Comparison of ENCODE assay signal across 13 cellular contexts in genomic region chr12:6935221-6935550, GRCh38. TPM values are rescaled to one million over a fixed set of nuclear protein-coding genes. Genes with fewer than 3 reads are reported as not detected.
A peak's percentile ranks its signal among the peaks of the same experiment; 100 is the strongest.
DNase-seq lines count a peak whose midpoint lies in the region; TF ChIP-seq lines count a peak whose summit lies in the region.
"Had no signal": no experiment of that assay in that cellular context is flagged by ENCODE, and none has a peak within 500 bp of the region (broad histone marks: within the 10 kb centered on the region; RNA-seq: fewer than 3 reads in every experiment).

No MANE protein-coding gene starts in this region.

- no peaks in the 10 kb centered on the region for H3K9me3 Mint-ChIP-seq in activated naive CD4-positive, alpha-beta T cell treated with anti-CD3 and anti-CD28 coated beads for 36 hours
- no peaks in the 10 kb centered on the region for H3K9me3 Mint-ChIP-seq in activated T-helper 2 cell treated with anti-CD3 and anti-CD28 coated beads, Interferon-gamma antibody, Interleukin-2, Interleukin-4, amounts not matched to agents 10 μg/mL and 5 μg/mL and 100 μg/mL, durations not matched to agents 14 hours and 24 hours and 36 hours

- peak overlapping the region; percentile 96 for H3K27ac Mint-ChIP-seq in activated naive CD4-positive, alpha-beta T cell treated with anti-CD3 and anti-CD28 coated beads for 36 hours
- peak overlapping the region; percentile 95 for H3K27ac Mint-ChIP-seq in activated T-helper 2 cell treated with anti-CD3 and anti-CD28 coated beads, Interferon-gamma antibody, Interleukin-2, Interleukin-4, amounts not matched to agents 10 μg/mL and 5 μg/mL and 100 μg/mL, durations not matched to agents 14 hours and 24 hours and 36 hours

- peaks cover 24% of the 10 kb centered on the region for H3K36me3 Mint-ChIP-seq in activated naive CD4-positive, alpha-beta T cell treated with anti-CD3 and anti-CD28 coated beads for 36 hours (ENCODE audit: low read depth)
- H3K36me3 Mint-ChIP-seq in activated T-helper 2 cell treated with anti-CD3 and anti-CD28 coated beads, Interferon-gamma antibody, Interleukin-2, Interleukin-4, amounts not matched to agents 10 μg/mL and 5 μg/mL and 100 μg/mL, durations not matched to agents 14 hours and 24 hours and 36 hours (ENCODE audit: low read depth), result peaks cover 55% of the 10 kb centered on the region

- H3K27ac ChIP-seq in temporal lobe (ENCODE audit: low read depth, low read length), result peak overlapping the region; percentile 30

- no peaks in the 10 kb centered on the region for H3K27me3 Mint-ChIP-seq in activated naive CD4-positive, alpha-beta T cell treated with anti-CD3 and anti-CD28 coated beads for 36 hours (ENCODE audit: low read depth)
- H3K27me3 Mint-ChIP-seq in activated T-helper 2 cell treated with anti-CD3 and anti-CD28 coated beads, Interferon-gamma antibody, Interleukin-2, Interleukin-4, amounts not matched to agents 10 μg/mL and 5 μg/mL and 100 μg/mL, durations not matched to agents 14 hours and 24 hours and 36 hours (ENCODE audit: low read depth), result no peaks in the 10 kb centered on the region

- peak overlapping the region; percentile 57 for H3K4me3 Mint-ChIP-seq in activated naive CD4-positive, alpha-beta T cell treated with anti-CD3 and anti-CD28 coated beads for 36 hours
- H3K4me3 Mint-ChIP-seq in activated T-helper 2 cell treated with anti-CD3 and anti-CD28 coated beads, Interferon-gamma antibody, Interleukin-2, Interleukin-4, amounts not matched to agents 10 μg/mL and 5 μg/mL and 100 μg/mL, durations not matched to agents 14 hours and 24 hours and 36 hours (ENCODE audit: low read depth), result peak overlapping the region; percentile 30

- TF ChIP-seq CTCF in foreskin fibroblast (IDR thresholded peaks at IDR 0.05; ENCODE audit: low read depth, low read length), result no peak

- DNase-seq in activated naive CD4-positive, alpha-beta T cell treated with anti-CD3 and anti-CD28 coated beads for 36 hours, result no peak
- DNase-seq in activated naive CD4-positive, alpha-beta T cell treated with Interleukin-2 at 50 U/mL for 16 hours, result no peak
- DNase-seq in activated T-helper 2 cell treated with anti-CD3 and anti-CD28 coated beads, Interferon-gamma antibody, Interleukin-2, Interleukin-4, amounts not matched to agents 10 μg/mL and 5 μg/mL and 100 μg/mL, durations not matched to agents 14 hours and 24 hours and 36 hours (ENCODE audit: low spot score), result no peak
- DNase-seq in foreskin fibroblast (peak; percentile 38 to 65), DMS114 treated with DMSO at 0.1 percent for 48 hours (lab: John Stamatoyannopoulos, UW; ENCODE audit: unreplicated experiment) (no peak), NCI-H524 (lab: John Stamatoyannopoulos, UW) (no peak), retina (no peak)
- DNase-seq: cortex of kidney, MV-4-11, NCI-H526 treated with DMSO at 0.1 percent for 48 hours, substantia nigra had no signal

- H3K4me1 Mint-ChIP-seq in activated naive CD4-positive, alpha-beta T cell treated with anti-CD3 and anti-CD28 coated beads for 36 hours (ENCODE audit: low read depth), result peaks cover 60% of the 10 kb centered on the region
- peaks cover 55% of the 10 kb centered on the region for H3K4me1 Mint-ChIP-seq in activated T-helper 2 cell treated with anti-CD3 and anti-CD28 coated beads, Interferon-gamma antibody, Interleukin-2, Interleukin-4, amounts not matched to agents 10 μg/mL and 5 μg/mL and 100 μg/mL, durations not matched to agents 14 hours and 24 hours and 36 hours (ENCODE audit: low read depth)

- H3K4me3 ChIP-seq in foreskin fibroblast (ENCODE audit: low read depth in 1 of 2, low read length in 2 of 2), result no peak overlapping the region

- CTCF ChIA-PET in activated naive CD4-positive, alpha-beta T cell treated with anti-CD3 and anti-CD28 coated beads for 36 hours (lab: Charles Lee), result interaction anchor here (0.8 to 2.4 kb wide), 3 partner anchors 10 to 44 kb away, joined by 3 to 17 read pairs (median 8); no protein-coding TSS in a partner anchor

- intact Hi-C loops in activated naive CD4-positive, alpha-beta T cell treated with anti-CD3 and anti-CD28 coated beads for 36 hours (cut with micrococcal nuclease), result no loop called here
- intact Hi-C loops in activated T-helper 2 cell treated with anti-CD3 and anti-CD28 coated beads, Interferon-gamma antibody, Interleukin-2, Interleukin-4, amounts not matched to agents 10 μg/mL and 5 μg/mL and 100 μg/mL, durations not matched to agents 14 hours and 24 hours and 36 hours (cut with micrococcal nuclease), result no loop called here

RNA-seq across cellular contexts. Expression of gene ATN1, which starts 7.4 kb away (rescaled TPM):
- total RNA-seq in activated naive CD4-positive, alpha-beta T cell treated with anti-CD3 and anti-CD28 coated beads for 36 hours, result 10 to 100 TPM; 20.1 to 22.2 TPM
- total RNA-seq in activated T-helper 2 cell treated with anti-CD3 and anti-CD28 coated beads, Interferon-gamma antibody, Interleukin-2, Interleukin-4, amounts not matched to agents 10 μg/mL and 5 μg/mL and 100 μg/mL, durations not matched to agents 14 hours and 24 hours and 36 hours, result 66.8 and 70.5 TPM in 2 replicates
- total RNA-seq in temporal lobe, result 34.2 TPM

RNA-seq across cellular contexts. Expression of gene RNU7-1, which starts 8.4 kb away (rescaled TPM):
- not detected for total RNA-seq in activated naive CD4-positive, alpha-beta T cell treated with anti-CD3 and anti-CD28 coated beads for 36 hours
- total RNA-seq in activated T-helper 2 cell treated with anti-CD3 and anti-CD28 coated beads, Interferon-gamma antibody, Interleukin-2, Interleukin-4, amounts not matched to agents 10 μg/mL and 5 μg/mL and 100 μg/mL, durations not matched to agents 14 hours and 24 hours and 36 hours, result not detected in 2 replicates
- not detected for total RNA-seq in temporal lobe
- total RNA-seq: SK-MEL-5 had no signal

RNA-seq across cellular contexts. Expression of gene C12orf57, which starts 8.6 kb away (rescaled TPM):
- total RNA-seq in activated naive CD4-positive, alpha-beta T cell treated with anti-CD3 and anti-CD28 coated beads for 36 hours, result 100 to 1,000 TPM; 242 to 245 TPM
- 158 and 173 TPM in 2 replicates for total RNA-seq in activated T-helper 2 cell treated with anti-CD3 and anti-CD28 coated beads, Interferon-gamma antibody, Interleukin-2, Interleukin-4, amounts not matched to agents 10 μg/mL and 5 μg/mL and 100 μg/mL, durations not matched to agents 14 hours and 24 hours and 36 hours
- 276 TPM for total RNA-seq in temporal lobe

RNA-seq across cellular contexts. Expression of gene PTPN6, which starts 16.0 kb away (rescaled TPM):
- 100 to 1,000 TPM; 334 to 348 TPM for total RNA-seq in activated naive CD4-positive, alpha-beta T cell treated with anti-CD3 and anti-CD28 coated beads for 36 hours
- 250 and 252 TPM in 2 replicates for total RNA-seq in activated T-helper 2 cell treated with anti-CD3 and anti-CD28 coated beads, Interferon-gamma antibody, Interleukin-2, Interleukin-4, amounts not matched to agents 10 μg/mL and 5 μg/mL and 100 μg/mL, durations not matched to agents 14 hours and 24 hours and 36 hours
- total RNA-seq in temporal lobe, result 2.5 TPM
- total RNA-seq: SK-MEL-5 had no signal

RNA-seq across cellular contexts. Expression of gene ENO2, which starts 20.8 kb away (rescaled TPM):
- 100 to 1,000 TPM; 128 to 131 TPM for total RNA-seq in activated naive CD4-positive, alpha-beta T cell treated with anti-CD3 and anti-CD28 coated beads for 36 hours
- 230 and 235 TPM in 2 replicates for total RNA-seq in activated T-helper 2 cell treated with anti-CD3 and anti-CD28 coated beads, Interferon-gamma antibody, Interleukin-2, Interleukin-4, amounts not matched to agents 10 μg/mL and 5 μg/mL and 100 μg/mL, durations not matched to agents 14 hours and 24 hours and 36 hours
- total RNA-seq in temporal lobe, result 164 TPM

Comparison
In these comparisons a context has a peak if more than half of its experiments do, and no peak if none do; other contexts are left out.
1. DNase-seq: peak in foreskin fibroblast (2 of 2); none in activated naive CD4-positive, alpha-beta T cell treated with anti-CD3 and anti-CD28 coated beads for 36 hours (single experiment), activated naive CD4-positive, alpha-beta T cell treated with Interleukin-2 at 50 U/mL for 16 hours (single experiment), activated T-helper 2 cell treated with anti-CD3 and anti-CD28 coated beads, Interferon-gamma antibody, Interleukin-2, Interleukin-4, amounts not matched to agents 10 μg/mL and 5 μg/mL and 100 μg/mL, durations not matched to agents 14 hours and 24 hours and 36 hours (single experiment), DMS114 treated with DMSO at 0.1 percent for 48 hours (single experiment), NCI-H524 (0 of 2) and retina (single experiment).